8 cellular contexts compared by ENCODE assay signal in genomic region chr3:157067114-157067513, GRCh38.
A peak's percentile ranks its signal among the peaks of the same experiment; 100 is the strongest.
DNase-seq lines count a peak whose midpoint lies in the region; ATAC-seq and TF ChIP-seq lines count a peak whose summit lies in the region.

No MANE protein-coding gene starts in this region.

- TF ChIP-seq CTCF in AG10803 (conservative IDR thresholded peaks at IDR 0.05; ENCODE audit: low read length), result 0 out of 2 replicates have a peak, but pooled peaks have one; percentile 17
- TF ChIP-seq CTCF in Loucy (conservative IDR thresholded peaks at IDR 0.05; ENCODE audit: low read length), result no peak

- H3K4me3 ChIP-seq in AG10803 (ENCODE audit: low read length), result no peak overlapping the region
- H3K4me3 ChIP-seq in Loucy (ENCODE audit: low read length, poor library complexity, severe bottlenecking), result no peak overlapping the region

- ATAC-seq in GM19023 (IDR thresholded peaks at IDR 0.05; ENCODE audit: unreplicated experiment) (peak; percentile 42), GM18870 (IDR thresholded peaks at IDR 0.05; ENCODE audit: unreplicated experiment) (no peak)
- ATAC-seq in central memory CD8-positive, alpha-beta T cell (replicated peaks; ENCODE audit: extremely low read depth, poor library complexity, severe bottlenecking), result peak; percentile 94

- no peaks in the 10 kb centered on the region for H3K27me3 Mint-ChIP-seq in central memory CD8-positive, alpha-beta T cell

- no peak overlapping the region for H3K9ac ChIP-seq in Loucy (ENCODE audit: low read depth, low read length, poor library complexity, severe bottlenecking)

- no peaks in the 10 kb centered on the region for H3K36me3 ChIP-seq in Loucy (ENCODE audit: insufficient read depth, low read length)

- H3K9me3 Mint-ChIP-seq in central memory CD8-positive, alpha-beta T cell, result no peaks in the 10 kb centered on the region

- peaks cover 44% of the 10 kb centered on the region for H3K4me1 Mint-ChIP-seq in central memory CD8-positive, alpha-beta T cell

- no peaks in the 10 kb centered on the region for H3K27me3 ChIP-seq in Loucy (ENCODE audit: insufficient read depth, low read length, poor library complexity, severe bottlenecking)

- peaks cover 7% of the 10 kb centered on the region for H3K4me1 ChIP-seq in Loucy (ENCODE audit: insufficient read depth, low read length, poor library complexity, severe bottlenecking)

- H3F3A ChIP-seq in Loucy (ENCODE audit: low read depth), result no peaks in the 10 kb centered on the region

- no peak overlapping the region for H3K4me2 ChIP-seq in Loucy (ENCODE audit: low read depth, low read length, poor library complexity, severe bottlenecking)

- H3K9me3 ChIP-seq in Loucy (ENCODE audit: insufficient read depth, low read depth, low read length), result no peaks in the 10 kb centered on the region

- no peaks in the 10 kb centered on the region for H4K20me1 ChIP-seq in Loucy (ENCODE audit: insufficient read depth, low read length, poor library complexity, severe bottlenecking)

- H2AFZ ChIP-seq in Loucy (ENCODE audit: low read length), result peak overlapping the region; percentile 63

- DNase-seq in AG10803 (ENCODE audit: low read depth) (no peak), DMS153 (lab: John Stamatoyannopoulos, UW) (no peak), cardiac septum (ENCODE audit: low spot score) (no peak), cerebellum (ENCODE audit: low spot score) (no peak)
- peak in 1 of 2 donors; percentile 38 for DNase-seq in central memory CD8-positive, alpha-beta T cell (ENCODE audit: low spot score in 2 of 2)

- H3K4me3 Mint-ChIP-seq in central memory CD8-positive, alpha-beta T cell, result peak overlapping the region; percentile 60

- peaks cover 7% of the 10 kb centered on the region for H3K36me3 Mint-ChIP-seq in central memory CD8-positive, alpha-beta T cell (ENCODE audit: insufficient read depth)

- no peaks in the 10 kb centered on the region for H3K9me2 ChIP-seq in Loucy (replicated peaks; ENCODE audit: low read depth, low read length)

- no peaks in the 10 kb centered on the region for H3K79me2 ChIP-seq in Loucy (ENCODE audit: insufficient read depth, low read length)

- H3K27ac Mint-ChIP-seq in central memory CD8-positive, alpha-beta T cell (ENCODE audit: low read depth), result peak overlapping the region; percentile 36

- intact Hi-C loops in cardiac septum (cut with DNase I), result no loop called here
